ENCODE assay signal across 16 cellular contexts in the genomic region with DNA sequence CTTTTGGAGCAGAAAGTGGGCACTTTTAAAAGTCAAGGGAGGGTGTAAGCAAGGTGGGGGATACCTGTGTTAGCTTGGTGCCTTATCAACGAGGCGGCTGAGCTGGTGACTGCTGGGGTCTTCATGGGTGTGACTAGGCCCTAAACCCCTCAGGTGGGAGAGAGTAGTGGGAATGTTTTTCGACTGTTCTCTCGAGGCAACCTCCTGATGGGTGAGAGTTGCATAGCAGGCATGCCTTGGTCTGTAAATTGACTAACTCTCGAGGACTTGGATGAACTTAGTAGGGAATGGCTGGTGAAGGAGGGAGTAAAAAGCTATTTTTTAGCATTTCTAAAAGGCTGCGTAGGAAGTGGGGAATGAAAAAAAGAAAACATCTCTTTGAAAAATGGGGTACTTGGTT.
"Had no signal": no experiment of that assay in that cellular context is flagged by ENCODE, and none has a peak within 500 bp of the region (broad histone marks: within the 10 kb centered on the region; RNA-seq: fewer than 3 reads in every experiment).

No MANE protein-coding gene starts in this region.

- H3K36me3 Mint-ChIP-seq: type B pancreatic cell had no signal

- H3K36me3 ChIP-seq: cardiac muscle cell, neutrophil, right lobe of liver, stomach, thoracic aorta had no signal

- H3K4me3 ChIP-seq: cardiac muscle cell, mucosa of descending colon, right lobe of liver, stomach, thoracic aorta had no signal

- ATAC-seq: left colon; mucosa of descending colon; naive thymus-derived CD8-positive, alpha-beta T cell; right lobe of liver had no signal

- H3K27ac Mint-ChIP-seq: endodermal cell; naive thymus-derived CD8-positive, alpha-beta T cell; type B pancreatic cell had no signal

- H3K27ac ChIP-seq: cardiac muscle cell, neutrophil, right lobe of liver, stomach had no signal

- H3K27me3 ChIP-seq: cardiac muscle cell, neutrophil, right lobe of liver, stomach had no signal

- H3K9me3 ChIP-seq: mucosa of descending colon, neutrophil, right lobe of liver, stomach, thoracic aorta had no signal

- H3K4me3 Mint-ChIP-seq: endodermal cell; naive thymus-derived CD8-positive, alpha-beta T cell; type B pancreatic cell had no signal

- H3K27me3 Mint-ChIP-seq: type B pancreatic cell had no signal

- DNase-seq: effector CD4-positive, alpha-beta T cell; endodermal cell; left colon; mucosa of descending colon; naive thymus-derived CD8-positive, alpha-beta T cell; posterior cingulate gyrus; right lobe of liver; stimulated activated CD4-positive, alpha-beta T cell treated with anti-CD3 and anti-CD28 coated beads, Interleukin-2, amount 100 ng/mL, for 24 hours; stimulated activated CD4-positive, alpha-beta T cell treated with anti-CD3 and anti-CD28 coated beads, Interleukin-4, amount 100 ng/mL, for 4 hours; stimulated activated naive CD4-positive, alpha-beta T cell; stomach; substantia nigra had no signal

- H3K4me1 ChIP-seq: right lobe of liver had no signal

- H3K9me3 Mint-ChIP-seq: endodermal cell; naive thymus-derived CD8-positive, alpha-beta T cell; type B pancreatic cell had no signal
